ENCODE assay signal across 16 cellular contexts in genomic region chr7:585873-586272, GRCh38.
DNase-seq lines count a peak whose midpoint lies in the region; ATAC-seq and TF ChIP-seq lines count a peak whose summit lies in the region.
"Had no signal": no experiment of that assay in that cellular context is flagged by ENCODE, and none has a peak within 500 bp of the region (broad histone marks: within the 10 kb centered on the region; RNA-seq: fewer than 3 reads in every experiment).

No MANE protein-coding gene starts in this region.

- peaks cover 48% of the 10 kb centered on the region for H3K79me2 ChIP-seq in DND-41 (ENCODE audit: insufficient read depth, low read length)
- peaks cover 3% of the 10 kb centered on the region for H3K79me2 ChIP-seq in trophoblast cell (ENCODE audit: control insufficient read depth, insufficient read depth, low read length, poor library complexity)

- DNase-seq in DND-41 (no peak), NCI-H69 (lab: John Stamatoyannopoulos, UW) (no peak), trophoblast cell (no peak), dorsolateral prefrontal cortex (no peak)
- DNase-seq in central memory CD8-positive, alpha-beta T cell (ENCODE audit: low spot score in 2 of 2): no peak
- DNase-seq: activated B cell treated with CpG ODN at 0.5 μM for 24 hours, colonic mucosa, DMS 273 treated with DMSO at 0.1 percent for 48 hours, NCI-H1417 treated with DMSO at 0.1 percent for 48 hours, NCI-H2227 treated with DMSO at 0.1 percent for 48 hours, tibial artery had no signal

- peaks cover 0 to 19% (median 6%) of the 10 kb centered on the region in 11 experiments; a peak in 12 of 22 replicates for H3K27me3 ChIP-seq in BLaER1 treated with 17β-estradiol and CSF1 and Interleukin-3, amounts not matched to agents 10 nM and 100 nM
- no peaks in the 10 kb centered on the region for H3K27me3 ChIP-seq in DND-41 (ENCODE audit: insufficient read depth, low read length, poor library complexity)
- H3K27me3 ChIP-seq in trophoblast cell (ENCODE audit: insufficient read depth, low read length): no peaks in the 10 kb centered on the region
- no peaks in the 10 kb centered on the region for H3K27me3 ChIP-seq in dorsolateral prefrontal cortex
- H3K27me3 ChIP-seq: colonic mucosa, pancreas, tibial artery had no signal

- no peak overlapping the region for H2BK12ac ChIP-seq in trophoblast cell (ENCODE audit: low read length)

- intact Hi-C loops in dorsolateral prefrontal cortex (cut with DNase I): no loop called here

- TF ChIP-seq CTCF in DND-41 (IDR thresholded peaks at IDR 0.05; ENCODE audit: borderline replicate concordance, extremely low read depth, low read length, poor library complexity, severe bottlenecking): no peak
- TF ChIP-seq CTCF in dorsolateral prefrontal cortex (IDR thresholded peaks at IDR 0.05 in 54 of 56, conservative IDR thresholded peaks at IDR 0.05 in 2 of 56; ENCODE audit: low read depth in 1 of 56, partially characterized antibody in 56 of 56): no peak

- H3K18ac ChIP-seq in trophoblast cell (ENCODE audit: low read length): no peak overlapping the region

- no peak overlapping the region for H3K4ac ChIP-seq in trophoblast cell (ENCODE audit: low read depth, low read length)

- H2AFZ ChIP-seq in DND-41 (ENCODE audit: low read depth, low read length) (no peak overlapping the region), trophoblast cell (ENCODE audit: insufficient read depth, low read length, poor library complexity) (no peak overlapping the region)

- H3K4me3 Mint-ChIP-seq in central memory CD8-positive, alpha-beta T cell: peak overlapping the region; percentile 18
- H3K4me3 Mint-ChIP-seq: activated B cell treated with CpG ODN at 0.5 μM for 24 hours had no signal

- H3K4me2 ChIP-seq in BLaER1 treated with 17β-estradiol and CSF1 and Interleukin-3, amounts not matched to agents 10 nM and 100 nM: peak overlapping the region; percentile 26 to 96 (median 80); a peak in 18 of 22 replicates
- H3K4me2 ChIP-seq in DND-41 (ENCODE audit: insufficient read depth, low read length): no peak overlapping the region
- H3K4me2 ChIP-seq in trophoblast cell (ENCODE audit: low read length): no peak overlapping the region

- H4K20me1 ChIP-seq in BLaER1 treated with 17β-estradiol and CSF1 and Interleukin-3, amounts not matched to agents 10 nM and 100 nM: peaks cover 0 to 15% (median 0%) of the 10 kb centered on the region in 11 experiments; a peak in 2 of 22 replicates
- H4K20me1 ChIP-seq in DND-41 (ENCODE audit: insufficient read depth, low read length): peaks cover 5% of the 10 kb centered on the region; the same call in 1 of the 2 replicates

- H3K27ac Mint-ChIP-seq in central memory CD8-positive, alpha-beta T cell (ENCODE audit: low read depth): peak overlapping the region; percentile 38

- H3K27me3 Mint-ChIP-seq in central memory CD8-positive, alpha-beta T cell: no peaks in the 10 kb centered on the region
- H3K27me3 Mint-ChIP-seq: activated B cell treated with CpG ODN at 0.5 μM for 24 hours had no signal

- H3K4me1 Mint-ChIP-seq in central memory CD8-positive, alpha-beta T cell: peaks cover 28% of the 10 kb centered on the region

- no peak for ATAC-seq in DND-41 (ENCODE audit: insufficient read depth, low read depth)
- peak; percentile 26 for ATAC-seq in HG03442 (IDR thresholded peaks at IDR 0.05; ENCODE audit: unreplicated experiment)
- ATAC-seq in central memory CD8-positive, alpha-beta T cell (replicated peaks; ENCODE audit: extremely low read depth, poor library complexity, severe bottlenecking): no peak
- ATAC-seq in GM18907 (IDR thresholded peaks at IDR 0.05; ENCODE audit: unreplicated experiment): no peak
- ATAC-seq: pancreas had no signal

- H3K36me3 ChIP-seq in BLaER1 treated with 17β-estradiol and CSF1 and Interleukin-3, amounts not matched to agents 10 nM and 100 nM: peaks cover 4 to 30% (median 13%) of the 10 kb centered on the region in 11 experiments; a peak in 11 of 22 replicates
- H3K36me3 ChIP-seq in DND-41 (ENCODE audit: insufficient read depth, low read length) (peaks cover 83% of the 10 kb centered on the region), trophoblast cell (ENCODE audit: control insufficient read depth in 1 of 2, insufficient read depth in 2 of 2, low read length in 2 of 2) (no peaks in the 10 kb centered on the region)
- H3K36me3 ChIP-seq: colonic mucosa, pancreas had no signal

- no peak overlapping the region for H2BK120ac ChIP-seq in trophoblast cell (ENCODE audit: insufficient read depth, low read length, poor library complexity)

- no CpG with 5 or more reads among the region's 6 CpGs for WGBS in trophoblast cell (ENCODE audit: extremely low coverage, insufficient coverage, insufficient read length)

- H3K4me3 ChIP-seq in BLaER1 treated with 17β-estradiol and CSF1 and Interleukin-3, amounts not matched to agents 10 nM and 100 nM: no peak overlapping the region
- H3K4me3 ChIP-seq in DND-41 (ENCODE audit: low read depth in 1 of 2, low read length in 2 of 2) (no peak overlapping the region), trophoblast cell (ENCODE audit: low read depth, low read length) (no peak overlapping the region), dorsolateral prefrontal cortex (no peak overlapping the region)
- H3K4me3 ChIP-seq: colonic mucosa, pancreas, tibial artery had no signal

- no peak overlapping the region for H3K14ac ChIP-seq in trophoblast cell (ENCODE audit: low read length)

- H4K91ac ChIP-seq in trophoblast cell (ENCODE audit: low read depth, low read length): no peak overlapping the region

- no peak overlapping the region for H3K9ac ChIP-seq in BLaER1 treated with 17β-estradiol and CSF1 and Interleukin-3, amounts not matched to agents 10 nM and 100 nM
- H3K9ac ChIP-seq in DND-41 (ENCODE audit: low read depth, low read length): no peak overlapping the region
- no peak overlapping the region for H3K9ac ChIP-seq in trophoblast cell (ENCODE audit: low read length)

- H3K9me3 ChIP-seq in BLaER1 treated with 17β-estradiol and CSF1 and Interleukin-3, amounts not matched to agents 10 nM and 100 nM (replicated peaks in 1 of 11): peaks cover 13 to 39% (median 36%) of the 10 kb centered on the region in 11 experiments
- no peaks in the 10 kb centered on the region for H3K9me3 ChIP-seq in DND-41 (ENCODE audit: insufficient read depth, low read length, severe bottlenecking)
- peaks cover 23% of the 10 kb centered on the region for H3K9me3 ChIP-seq in trophoblast cell (ENCODE audit: insufficient read depth, low read depth, low read length)
- H3K9me3 ChIP-seq: colonic mucosa, pancreas, tibial artery had no signal

- no peak overlapping the region for H2BK5ac ChIP-seq in trophoblast cell (ENCODE audit: low read depth, low read length, poor library complexity)

- no peak overlapping the region for H3K23ac ChIP-seq in trophoblast cell (ENCODE audit: low read length)

- peaks cover 11% of the 10 kb centered on the region for H3K9me3 Mint-ChIP-seq in central memory CD8-positive, alpha-beta T cell

- no peak overlapping the region for H2AK5ac ChIP-seq in trophoblast cell (ENCODE audit: low read length)

- peaks cover 28 to 73% (median 66%) of the 10 kb centered on the region in 10 experiments for H3K4me1 ChIP-seq in BLaER1 treated with 17β-estradiol and CSF1 and Interleukin-3, amounts not matched to agents 10 nM and 100 nM
- H3K4me1 ChIP-seq in DND-41 (ENCODE audit: insufficient read depth, low read length) (peaks cover 24% of the 10 kb centered on the region), trophoblast cell (ENCODE audit: control insufficient read depth in 1 of 2, insufficient read depth in 2 of 2, low read length in 2 of 2) (peaks cover 10 to 12% of the 10 kb centered on the region in 2 experiments)
- H3K4me1 ChIP-seq: colonic mucosa, pancreas had no signal

- no peak overlapping the region for H4K12ac ChIP-seq in trophoblast cell (ENCODE audit: low read depth, low read length)

- peaks cover 2% of the 10 kb centered on the region for H3K79me1 ChIP-seq in trophoblast cell (ENCODE audit: low read length)

- H3K27ac ChIP-seq in BLaER1 treated with 17β-estradiol and CSF1 and Interleukin-3, amounts not matched to agents 10 nM and 100 nM: no peak overlapping the region; a peak in 1 of 22 replicates
- peak overlapping the region; percentile 74 for H3K27ac ChIP-seq in DND-41 (ENCODE audit: low read length)
- H3K27ac ChIP-seq in trophoblast cell (ENCODE audit: low read depth, low read length): no peak overlapping the region
- no peak overlapping the region for H3K27ac ChIP-seq in dorsolateral prefrontal cortex
- H3K27ac ChIP-seq: colonic mucosa, epithelial cell of prostate, pancreas, tibial artery had no signal

- no peak overlapping the region for H4K8ac ChIP-seq in trophoblast cell (ENCODE audit: low read depth, low read length)

- H3K36me3 Mint-ChIP-seq in central memory CD8-positive, alpha-beta T cell (ENCODE audit: insufficient read depth): peaks cover 16% of the 10 kb centered on the region

Comparison
In these comparisons a context has a peak if more than half of its experiments do, and no peak if none do; other contexts are left out.
1. H3K4me2 ChIP-seq: peak in BLaER1 treated with 17β-estradiol and CSF1 and Interleukin-3, amounts not matched to agents 10 nM and 100 nM (11 of 11); none in DND-41 (single experiment) and trophoblast cell (single experiment).